Comparison of ENCODE assay signal across 8 cellular contexts in the genomic region with DNA sequence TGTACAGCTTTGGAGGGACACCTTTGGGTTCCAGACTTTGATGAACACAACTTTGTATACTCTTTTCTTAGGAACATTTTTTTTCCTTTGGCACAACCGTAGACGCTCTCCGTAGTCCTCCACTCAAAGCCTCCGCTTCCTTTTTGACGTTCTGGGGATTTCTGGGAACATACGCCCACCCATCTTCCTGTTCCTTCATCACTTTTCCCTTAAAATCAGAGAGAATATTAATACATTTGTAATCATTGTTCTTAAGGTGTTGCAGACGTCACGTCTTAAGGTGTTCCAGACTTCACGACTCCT. TPM values are rescaled to one million over a fixed set of nuclear protein-coding genes. Genes with fewer than 3 reads are reported as not detected.
DNase-seq lines count a peak whose midpoint lies in the region; ATAC-seq lines count a peak whose summit lies in the region.

No MANE protein-coding gene starts in this region.

- peaks cover 13 to 20% (median 15%) of the 10 kb centered on the region in 3 donors for H3K27me3 Mint-ChIP-seq in immature natural killer cell (ENCODE audit: low read depth in 3 of 3)

- ATAC-seq in GM19463 (IDR thresholded peaks at IDR 0.05; ENCODE audit: unreplicated experiment) = no peak

- H3K4me1 ChIP-seq in subcutaneous abdominal adipose tissue (ENCODE audit: control insufficient read depth in 5 of 5, insufficient read depth in 5 of 5, low read length in 5 of 5) = peaks cover 1 to 39% (median 30%) of the 10 kb centered on the region in 5 donors

- no peaks in the 10 kb centered on the region for H3K36me3 Mint-ChIP-seq in immature natural killer cell

- H3K4me3 ChIP-seq in subcutaneous abdominal adipose tissue (ENCODE audit: low read depth in 1 of 5, low read length in 5 of 5) = peak overlapping the region; percentile 80 to 99 (median 97)

- H3K9me3 Mint-ChIP-seq in immature natural killer cell = no peaks in the 10 kb centered on the region

- peak overlapping the region; percentile 97 to 99 (median 97) for H3K27ac Mint-ChIP-seq in immature natural killer cell

- DNase-seq in DMS153 treated with DMSO at 0.1 percent for 48 hours (lab: John Stamatoyannopoulos, UW; ENCODE audit: unreplicated experiment) (peak; percentile 41), DMS153 (lab: John Stamatoyannopoulos, UW) (no peak), immature natural killer cell (no peak), NCI-H146 (lab: John Stamatoyannopoulos, UW) (no peak), D341Med (ENCODE audit: low spot score) (no peak)

- no peaks in the 10 kb centered on the region for H3K27me3 ChIP-seq in subcutaneous abdominal adipose tissue (ENCODE audit: control insufficient read depth in 5 of 5, insufficient read depth in 4 of 5, low read length in 5 of 5)

- no peaks in the 10 kb centered on the region for H3K36me3 ChIP-seq in subcutaneous abdominal adipose tissue (ENCODE audit: control insufficient read depth in 5 of 5, insufficient read depth in 5 of 5, low read length in 5 of 5)

- H3K4me3 Mint-ChIP-seq in immature natural killer cell = peak overlapping the region; percentile 84 to 99 (median 95)

- no peaks in the 10 kb centered on the region for H3K9me3 ChIP-seq in subcutaneous abdominal adipose tissue (ENCODE audit: control insufficient read depth in 5 of 5, low read length in 5 of 5)

- H3K9ac ChIP-seq in subcutaneous abdominal adipose tissue (ENCODE audit: low read length in 5 of 5) = peak overlapping the region in 4 of 5 donors; percentile 76 to 90 (median 84)

- H3K27ac ChIP-seq in angular gyrus (ENCODE audit: low read depth, low read length) (peak overlapping the region; percentile 33), subcutaneous abdominal adipose tissue (ENCODE audit: low read depth, low read length) (peak overlapping the region; percentile 63)

- H3K4me1 Mint-ChIP-seq in immature natural killer cell = peaks cover 29 to 41% of the 10 kb centered on the region in 2 donors

RNA-seq across cellular contexts. Expression of a gene that starts 0.4 kb away (rescaled TPM):
- polyA plus RNA-seq in immature natural killer cell = 100 to 1,000 TPM; 112 to 198 (median 121) TPM

RNA-seq across cellular contexts. Expression of a gene that starts 39.3 kb away (rescaled TPM):
- polyA plus RNA-seq in immature natural killer cell = 10 to 100 TPM; 17.9 to 28.4 (median 18.8) TPM

RNA-seq across cellular contexts. Expression of a gene that starts 55.1 kb away (rescaled TPM):
- not detected for polyA plus RNA-seq in immature natural killer cell
